ENCODE assay signal across 25 cellular contexts in genomic region chr9:69468380-69468779, GRCh38.
"Had no signal": no experiment of that assay in that cellular context is flagged by ENCODE, and none has a peak within 500 bp of the region (broad histone marks: within the 10 kb centered on the region; RNA-seq: fewer than 3 reads in every experiment).

No MANE protein-coding gene starts in this region.

- H3K27me3 ChIP-seq: esophagus muscularis mucosa, foreskin keratinocyte, gastroesophageal sphincter, heart left ventricle, neural progenitor cell, testis, tibial artery had no signal

- ATAC-seq: foreskin keratinocyte; gastroesophageal sphincter; heart left ventricle; left colon; mucosa of descending colon; sciatic nerve; stimulated activated effector memory CD8-positive, alpha-beta T cell treated with anti-CD3 and anti-CD28 coated beads, Interleukin-12 subunit alpha, Interleukin-12 subunit beta, amount 100 ng/mL, for 72 hours; stimulated activated naive CD8-positive, alpha-beta T cell treated with anti-CD3 and anti-CD28 coated beads, Interleukin-15, Interleukin-2, amounts not matched to agents 100 U/mL and 50 U/mL, for 24 hours had no signal

- H3K9me3 ChIP-seq: esophagus muscularis mucosa, gastroesophageal sphincter, heart left ventricle, mucosa of descending colon, prostate gland, testis, tibial artery had no signal

- H3K36me3 ChIP-seq: neural progenitor cell, prostate gland had no signal

- H3K4me2 ChIP-seq: neural progenitor cell, smooth muscle cell had no signal

- DNase-seq: effector memory CD4-positive, alpha-beta T cell; foreskin keratinocyte; heart left ventricle; hippocampal formation; kidney glomerular epithelial cell; left colon; mesenchymal stem cell; mucosa of descending colon; naive B cell; retina; stimulated activated CD4-positive, alpha-beta T cell treated with anti-CD3 and anti-CD28 coated beads, Interleukin-12 subunit alpha, Interleukin-12 subunit beta, amount 100 ng/mL, for 4 hours; stimulated activated CD4-positive, alpha-beta T cell treated with anti-CD3 and anti-CD28 coated beads, Interleukin-2, amount 100 ng/mL, for 24 hours; stimulated activated CD4-positive, alpha-beta T cell treated with anti-CD3 and anti-CD28 coated beads, Interleukin-4, amount 100 ng/mL, for 24 hours; stimulated activated naive CD8-positive, alpha-beta T cell treated with anti-CD3 and anti-CD28 coated beads, Interleukin-15, Interleukin-2, amounts not matched to agents 100 U/mL and 50 U/mL, for 24 hours; substantia nigra; testis; tibial artery had no signal

- H3K4me3 ChIP-seq: coronary artery, esophagus muscularis mucosa, gastroesophageal sphincter, heart left ventricle, mucosa of descending colon, neural progenitor cell, prostate gland, smooth muscle cell, testis, tibial artery had no signal

- H3K9ac ChIP-seq: neural progenitor cell had no signal

- H3K4me1 ChIP-seq: foreskin keratinocyte, prostate gland, tibial artery had no signal

- H3K27ac ChIP-seq: coronary artery, esophagus muscularis mucosa, foreskin keratinocyte, gastroesophageal sphincter, neural progenitor cell, prostate gland, testis, tibial artery had no signal
